Comparison of ENCODE assay signal across 24 cellular contexts in genomic region chr2:56813490-56813889, GRCh38.
"Had no signal": no experiment of that assay in that cellular context is flagged by ENCODE, and none has a peak within 500 bp of the region (broad histone marks: within the 10 kb centered on the region; RNA-seq: fewer than 3 reads in every experiment).

No MANE protein-coding gene starts in this region.

- H3K27me3 Mint-ChIP-seq: naive B cell; naive thymus-derived CD8-positive, alpha-beta T cell had no signal

- H3K27ac Mint-ChIP-seq: immature natural killer cell; mesothelial cell of epicardium; naive B cell; naive thymus-derived CD8-positive, alpha-beta T cell had no signal

- H3K36me3 Mint-ChIP-seq: mesothelial cell of epicardium; naive B cell; naive thymus-derived CD8-positive, alpha-beta T cell had no signal

- H3K36me3 ChIP-seq: esophagus muscularis mucosa, gastroesophageal sphincter, heart left ventricle, left ventricle myocardium inferior, lower lobe of right lung had no signal

- FAIRE-seq: colon, endothelial cell of umbilical vein had no signal

- H3K4me2 ChIP-seq: hepatocyte had no signal

- H2AFZ ChIP-seq: hepatocyte had no signal

- ATAC-seq: gastroesophageal sphincter; heart left ventricle; lower lobe of right lung; mucosa of descending colon; naive thymus-derived CD8-positive, alpha-beta T cell had no signal

- H3K9me3 ChIP-seq: gastroesophageal sphincter, heart left ventricle, left ventricle myocardium inferior, lower lobe of right lung, mucosa of descending colon had no signal

- H3K27ac ChIP-seq: coronary artery, dorsolateral prefrontal cortex, esophagus muscularis mucosa, foreskin keratinocyte, gastroesophageal sphincter, heart left ventricle, hepatocyte, left ventricle myocardium inferior, lower lobe of right lung had no signal

- H3K4me1 ChIP-seq: esophagus muscularis mucosa, gastroesophageal sphincter, heart left ventricle, left ventricle myocardium inferior, lower lobe of right lung had no signal

- H3K4me1 Mint-ChIP-seq: immature natural killer cell; naive B cell; naive thymus-derived CD8-positive, alpha-beta T cell had no signal

- H3K4me3 ChIP-seq: coronary artery, dorsolateral prefrontal cortex, esophagus muscularis mucosa, gastroesophageal sphincter, heart left ventricle, hepatocyte, left ventricle myocardium inferior, lower lobe of right lung, mucosa of descending colon had no signal

- DNase-seq: dermis blood vessel endothelial cell; dorsolateral prefrontal cortex; effector CD4-positive, alpha-beta T cell; effector memory CD4-positive, alpha-beta T cell; foreskin keratinocyte; heart left ventricle; hypothalamus; immature natural killer cell; islet precursor cell; kidney; kidney glomerular epithelial cell; left ventricle myocardium inferior; lower lobe of right lung; mesenchymal stem cell; mucosa of descending colon; naive B cell; naive thymus-derived CD8-positive, alpha-beta T cell had no signal

- H3K4me3 Mint-ChIP-seq: immature natural killer cell; mesothelial cell of epicardium; naive B cell; naive thymus-derived CD8-positive, alpha-beta T cell had no signal

- H3K27me3 ChIP-seq: esophagus muscularis mucosa, foreskin keratinocyte, gastroesophageal sphincter, heart left ventricle, hepatocyte had no signal

- H3K79me2 ChIP-seq: hepatocyte had no signal
